Comparison of ENCODE assay signal across 22 cellular contexts in the genomic region with DNA sequence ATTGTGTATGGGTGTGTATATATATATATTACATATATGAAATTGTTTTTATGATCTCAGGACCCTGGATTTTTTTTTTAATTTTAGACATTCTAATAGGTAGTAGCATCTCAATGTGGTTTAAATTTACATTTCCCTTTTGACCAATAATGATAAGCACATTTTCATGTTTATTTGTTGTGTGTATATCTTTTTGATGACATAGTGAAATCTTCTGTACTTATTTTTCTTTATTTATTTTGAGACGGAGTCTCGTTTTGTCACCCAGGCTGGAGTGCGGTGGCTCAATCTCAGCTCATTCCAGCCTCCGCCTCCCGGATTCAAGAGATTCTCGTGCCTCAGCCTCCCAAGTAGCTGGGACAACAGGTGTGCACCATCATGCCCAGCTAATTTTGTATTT.
"Had no signal": no experiment of that assay in that cellular context is flagged by ENCODE, and none has a peak within 500 bp of the region (broad histone marks: within the 10 kb centered on the region; RNA-seq: fewer than 3 reads in every experiment).

No MANE protein-coding gene starts in this region.

- H3K4me2 ChIP-seq: hepatocyte had no signal

- H3K27ac ChIP-seq: coronary artery, dorsolateral prefrontal cortex, esophagus muscularis mucosa, foreskin keratinocyte, gastroesophageal sphincter, heart left ventricle, hepatocyte, left ventricle myocardium inferior, lower lobe of right lung had no signal

- H3K9me3 ChIP-seq: esophagus muscularis mucosa, gastroesophageal sphincter, left ventricle myocardium inferior, lower lobe of right lung, mucosa of descending colon had no signal

- H3K4me1 ChIP-seq: esophagus muscularis mucosa, foreskin keratinocyte, gastroesophageal sphincter, heart left ventricle, left ventricle myocardium inferior, lower lobe of right lung had no signal

- H2AFZ ChIP-seq: hepatocyte had no signal

- H3K27ac Mint-ChIP-seq: mesothelial cell of epicardium had no signal

- H3K27me3 ChIP-seq: dorsolateral prefrontal cortex, esophagus muscularis mucosa, foreskin keratinocyte, gastroesophageal sphincter, heart left ventricle, hepatocyte had no signal

- H3K9me3 Mint-ChIP-seq: immature natural killer cell had no signal

- H3K4me3 ChIP-seq: coronary artery, dorsolateral prefrontal cortex, esophagus muscularis mucosa, gastroesophageal sphincter, heart left ventricle, hepatocyte, left ventricle myocardium inferior, lower lobe of right lung, mucosa of descending colon had no signal

- H3K4me3 Mint-ChIP-seq: mesothelial cell of epicardium had no signal

- DNase-seq: dermis blood vessel endothelial cell; dorsolateral prefrontal cortex; effector CD4-positive, alpha-beta T cell; effector memory CD4-positive, alpha-beta T cell; foreskin keratinocyte; heart left ventricle; hypothalamus; immature natural killer cell; islet precursor cell; kidney; kidney glomerular epithelial cell; left ventricle myocardium inferior; lower lobe of right lung; mesenchymal stem cell had no signal

- H3K79me2 ChIP-seq: hepatocyte had no signal

- FAIRE-seq: endothelial cell of umbilical vein, frontal cortex, kidney had no signal

- H3K36me3 ChIP-seq: lower lobe of right lung had no signal

- ATAC-seq: foreskin keratinocyte, gastroesophageal sphincter, heart left ventricle, lower lobe of right lung had no signal
